16 cellular contexts compared by ENCODE assay signal in the genomic region with DNA sequence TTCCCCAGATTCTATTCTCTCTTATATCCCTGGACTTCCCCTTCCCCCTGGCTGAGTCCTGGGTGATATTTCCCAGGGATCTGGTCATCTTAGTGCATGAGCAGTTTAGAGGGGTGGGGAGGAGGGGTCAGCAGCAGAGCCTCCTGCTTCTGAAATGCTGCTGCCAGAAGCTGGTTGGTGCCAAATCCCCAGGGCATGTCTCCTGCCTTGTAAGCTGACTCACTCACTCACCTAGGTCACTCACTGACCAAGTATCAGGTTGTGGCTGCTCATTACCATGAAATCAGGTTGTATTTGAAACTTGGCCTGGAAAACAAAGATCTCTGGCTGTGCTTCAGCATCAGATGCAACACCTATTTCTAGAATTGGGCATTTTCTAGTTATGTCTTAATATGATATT. TPM values are rescaled to one million over a fixed set of nuclear protein-coding genes. Genes with fewer than 3 reads are reported as not detected.
DNase-seq lines count a peak whose midpoint lies in the region; ATAC-seq, FAIRE-seq and TF ChIP-seq lines count a peak whose summit lies in the region.
"Had no signal": no experiment of that assay in that cellular context is flagged by ENCODE, and none has a peak within 500 bp of the region (broad histone marks: within the 10 kb centered on the region; RNA-seq: fewer than 3 reads in every experiment).

No MANE protein-coding gene starts in this region.

- H3K36me3 ChIP-seq in endodermal cell (ENCODE audit: control insufficient read depth, insufficient read depth, low read length) (no peaks in the 10 kb centered on the region), mesenchymal stem cell (ENCODE audit: control insufficient read depth in 1 of 2, insufficient read depth in 2 of 2, low read depth in 1 of 2, low read length in 2 of 2) (no peaks in the 10 kb centered on the region)
- H3K36me3 ChIP-seq: BE2C had no signal

- no peak overlapping the region for H4K8ac ChIP-seq in mesenchymal stem cell (ENCODE audit: low read length)

- no peak overlapping the region for H3K14ac ChIP-seq in mesenchymal stem cell (ENCODE audit: low read length in 2 of 2)

- H2AK5ac ChIP-seq in mesenchymal stem cell (ENCODE audit: low read length, severe bottlenecking): no peak overlapping the region

- H3K4me1 Mint-ChIP-seq in endodermal cell: peaks cover under 1% of the 10 kb centered on the region
- no peaks in the 10 kb centered on the region for H3K4me1 Mint-ChIP-seq in activated naive CD8-positive, alpha-beta T cell treated with anti-CD3 and anti-CD28 coated beads for 36 hours
- H3K4me1 Mint-ChIP-seq: CD4-positive, alpha-beta memory T cell had no signal

- H3K23ac ChIP-seq in mesenchymal stem cell (ENCODE audit: low read length in 2 of 2): no peak overlapping the region

- no peak overlapping the region for H3K18ac ChIP-seq in mesenchymal stem cell (ENCODE audit: low read depth in 1 of 2, low read length in 2 of 2)

- no peaks in the 10 kb centered on the region for H3K27me3 Mint-ChIP-seq in endodermal cell (ENCODE audit: insufficient read depth)
- H3K27me3 Mint-ChIP-seq in activated naive CD8-positive, alpha-beta T cell treated with anti-CD3 and anti-CD28 coated beads for 36 hours: no peaks in the 10 kb centered on the region
- H3K27me3 Mint-ChIP-seq: CD4-positive, alpha-beta memory T cell had no signal

- H3K9me3 ChIP-seq in endodermal cell (ENCODE audit: control insufficient read depth, low read length) (peaks cover 14% of the 10 kb centered on the region), mesenchymal stem cell (ENCODE audit: control insufficient read depth, low read length) (peaks cover 6% of the 10 kb centered on the region)
- H3K9me3 ChIP-seq: BE2C had no signal

- H3K4me3 ChIP-seq in endodermal cell (ENCODE audit: low read length) (no peak overlapping the region), mesenchymal stem cell (ENCODE audit: insufficient read depth in 1 of 2, low read depth in 1 of 2, low read length in 2 of 2) (no peak overlapping the region)

- no peak overlapping the region for H3K4me3 Mint-ChIP-seq in endodermal cell
- H3K4me3 Mint-ChIP-seq in activated naive CD8-positive, alpha-beta T cell treated with anti-CD3 and anti-CD28 coated beads for 36 hours: no peak overlapping the region
- H3K4me3 Mint-ChIP-seq: CD4-positive, alpha-beta memory T cell had no signal

- no peak overlapping the region for H2AFZ ChIP-seq in mesenchymal stem cell (ENCODE audit: low read depth, low read length)

- FAIRE-seq in RCC 7860 (lab: Jason Lieb, UNC): no peak
- FAIRE-seq: H54 had no signal

- H2BK15ac ChIP-seq in mesenchymal stem cell (ENCODE audit: low read depth, poor library complexity, severe bottlenecking): no peak overlapping the region

- H3K27ac ChIP-seq in endodermal cell (ENCODE audit: low read depth, low read length) (no peak overlapping the region), mesenchymal stem cell (ENCODE audit: low read length, poor library complexity, severe bottlenecking) (no peak overlapping the region)

- no peak overlapping the region for H4K91ac ChIP-seq in mesenchymal stem cell (ENCODE audit: low read length)

- peaks cover 21% of the 10 kb centered on the region for H3K79me1 ChIP-seq in mesenchymal stem cell (replicated peaks; ENCODE audit: low read length, poor library complexity, severe bottlenecking)

- TF ChIP-seq CTCF in endodermal cell (conservative IDR thresholded peaks at IDR 0.05): no peak

- H3K9ac ChIP-seq in endodermal cell (ENCODE audit: extremely low read depth, low read length, poor library complexity, severe bottlenecking): no peak overlapping the region
- no peak overlapping the region for H3K9ac ChIP-seq in mesenchymal stem cell (ENCODE audit: low read length)

- peak; percentile 86 for DNase-seq in HPDE6-E6E7 (ENCODE audit: extremely low spot score)
- DNase-seq in RCC 7860 (ENCODE audit: low spot score): peak; percentile 17
- peak; percentile 38 for DNase-seq in endodermal cell
- DNase-seq in mesenchymal stem cell: no peak
- no peak for DNase-seq in activated naive CD8-positive, alpha-beta T cell treated with anti-CD3 and anti-CD28 coated beads for 36 hours
- no peak for DNase-seq in dermis blood vessel endothelial cell
- DNase-seq: BE2C; CD4-positive, alpha-beta memory T cell; Karpas-422; NCI-H2029; NCI-H524 treated with DMSO at 0.1 percent for 48 hours; Right ventricle myocardium superior had no signal

- no peak overlapping the region for H2BK12ac ChIP-seq in mesenchymal stem cell (ENCODE audit: low read length in 2 of 2)

- H3K36me3 Mint-ChIP-seq in endodermal cell (ENCODE audit: low read depth): peaks cover 17% of the 10 kb centered on the region
- H3K36me3 Mint-ChIP-seq in activated naive CD8-positive, alpha-beta T cell treated with anti-CD3 and anti-CD28 coated beads for 36 hours: no peaks in the 10 kb centered on the region
- H3K36me3 Mint-ChIP-seq: CD4-positive, alpha-beta memory T cell had no signal

- H3K9me3 Mint-ChIP-seq in endodermal cell: no peaks in the 10 kb centered on the region
- H3K9me3 Mint-ChIP-seq in activated naive CD8-positive, alpha-beta T cell treated with anti-CD3 and anti-CD28 coated beads for 36 hours: no peaks in the 10 kb centered on the region

- H2BK5ac ChIP-seq in mesenchymal stem cell (ENCODE audit: low read depth, low read length, poor library complexity, severe bottlenecking): no peak overlapping the region

- no peak for ATAC-seq in GM21423 (IDR thresholded peaks at IDR 0.05; ENCODE audit: unreplicated experiment)
- ATAC-seq in HG03097 (IDR thresholded peaks at IDR 0.05; ENCODE audit: low FRiP score, unreplicated experiment): no peak
- ATAC-seq: SK-N-SH treated with all-trans-retinoic acid at 6 μM for 48 hours had no signal

- peak overlapping the region; percentile 6 for H2BK120ac ChIP-seq in mesenchymal stem cell (ENCODE audit: low read depth, low read length)

- no peak overlapping the region for H3K4ac ChIP-seq in mesenchymal stem cell (ENCODE audit: low read depth in 1 of 2, low read length in 2 of 2)

- no peak overlapping the region for H3K27ac Mint-ChIP-seq in endodermal cell
- H3K27ac Mint-ChIP-seq in activated naive CD8-positive, alpha-beta T cell treated with anti-CD3 and anti-CD28 coated beads for 36 hours: no peak overlapping the region
- H3K27ac Mint-ChIP-seq: CD4-positive, alpha-beta memory T cell had no signal

- H3K27me3 ChIP-seq in endodermal cell (ENCODE audit: control insufficient read depth, insufficient read depth, low read length, poor library complexity, severe bottlenecking) (no peaks in the 10 kb centered on the region), mesenchymal stem cell (ENCODE audit: control insufficient read depth in 1 of 2, insufficient read depth in 1 of 2, low read length in 2 of 2) (no peaks in the 10 kb centered on the region)
- H3K27me3 ChIP-seq: BE2C had no signal

- no peak overlapping the region for H3K4me2 ChIP-seq in mesenchymal stem cell (ENCODE audit: low read length, poor library complexity, severe bottlenecking)

- H3K4me1 ChIP-seq in endodermal cell (ENCODE audit: control insufficient read depth, insufficient read depth, low read length): no peaks in the 10 kb centered on the region
- H3K4me1 ChIP-seq in mesenchymal stem cell (ENCODE audit: control insufficient read depth, insufficient read depth, low read depth, low read length): peaks cover 2% of the 10 kb centered on the region
- H3K4me1 ChIP-seq: BE2C had no signal

RNA-seq across cellular contexts. Expression of a gene that starts 14.3 kb away (rescaled TPM):
- total RNA-seq in endodermal cell (10 to 100 TPM in 1 of 2 donors, 1 to 10 TPM in 1; 9.4 to 14.6 TPM), dermis blood vessel endothelial cell (under 0.01 TPM in 1 of 2 replicates, not detected in the other)
- polyA plus RNA-seq in endodermal cell (2013, experiment 1 of 2): 2.6 TPM
- polyA plus RNA-seq in endodermal cell (2013, experiment 2 of 2): 2.8 TPM
- 3.8 TPM for polyA plus RNA-seq in mesenchymal stem cell (2013, experiment 1 of 2)
- polyA plus RNA-seq in mesenchymal stem cell (2013, experiment 2 of 2): 4.0 TPM
- not detected for total RNA-seq in activated naive CD8-positive, alpha-beta T cell treated with anti-CD3 and anti-CD28 coated beads for 36 hours
- total RNA-seq: CD4-positive, alpha-beta memory T cell; Right ventricle myocardium superior had no signal
- polyA plus RNA-seq: CD4-positive, alpha-beta memory T cell had no signal

Comparison
In these comparisons a context has a peak if more than half of its experiments do, and no peak if none do; other contexts are left out.
1. DNase-seq: peak in HPDE6-E6E7 (single experiment), RCC 7860 (single experiment) and endodermal cell (single experiment); none in mesenchymal stem cell (single experiment), activated naive CD8-positive, alpha-beta T cell treated with anti-CD3 and anti-CD28 coated beads for 36 hours (single experiment) and dermis blood vessel endothelial cell (single experiment).